Comparison of ENCODE assay signal across 22 cellular contexts in genomic region chr22:27994481-27995331, GRCh38.
DNase-seq lines count a peak whose midpoint lies in the region; ATAC-seq and TF ChIP-seq lines count a peak whose summit lies in the region.
"Had no signal": no experiment of that assay in that cellular context is flagged by ENCODE, and none has a peak within 500 bp of the region (broad histone marks: within the 10 kb centered on the region; RNA-seq: fewer than 3 reads in every experiment).

No MANE protein-coding gene starts in this region.

- H3K4me1 Mint-ChIP-seq in natural killer cell = no peaks in the 10 kb centered on the region
- H3K4me1 Mint-ChIP-seq in natural killer cell treated with Interleukin-12 subunit alpha and Interleukin-12 subunit beta and Interleukin-15 and Interleukin-18, amount 100 ng/mL, for 72 hours (ENCODE audit: low read depth in 2 of 2) = no peaks in the 10 kb centered on the region
- peaks cover 19% of the 10 kb centered on the region for H3K4me1 Mint-ChIP-seq in GM23338
- H3K4me1 Mint-ChIP-seq: CD4-positive, CD25-positive, alpha-beta regulatory T cell had no signal

- H3K4me3 Mint-ChIP-seq in natural killer cell (no peak overlapping the region), GM23338 (no peak overlapping the region)
- no peak overlapping the region for H3K4me3 Mint-ChIP-seq in natural killer cell treated with Interleukin-12 subunit alpha and Interleukin-12 subunit beta and Interleukin-15 and Interleukin-18, amount 100 ng/mL, for 72 hours
- H3K4me3 Mint-ChIP-seq: activated B cell treated with CpG ODN at 0.5 μM for 24 hours; activated CD4-positive, alpha-beta memory T cell treated with anti-CD3 and anti-CD28 coated beads for 36 hours had no signal

- DNase-seq in natural killer cell (peak; percentile 7), coronary artery (ENCODE audit: low spot score) (peak; percentile 52), ovary (peak in 4 of 5 donors; percentile 14 to 23 (median 18)), caudate nucleus (lab: John Stamatoyannopoulos, UW) (no peak), GM23338 (ENCODE audit: low spot score) (no peak), midbrain (lab: John Stamatoyannopoulos, UW) (no peak)
- no peak for DNase-seq in natural killer cell treated with Interleukin-12 subunit alpha and Interleukin-12 subunit beta and Interleukin-15 and Interleukin-18, amount 100 ng/mL, for 72 hours (ENCODE audit: low spot score)
- DNase-seq: activated B cell treated with CpG ODN at 0.5 μM for 24 hours; activated CD4-positive, alpha-beta memory T cell treated with anti-CD3 and anti-CD28 coated beads for 36 hours; activated gamma-delta T cell treated with Interleukin-2 at 50 U/mL for 16 hours; amniotic stem cell; CD4-positive, CD25-positive, alpha-beta regulatory T cell; foreskin melanocyte; GM23248; NCI-H1436; NCI-H2107; NCI-H510A; occipital lobe; stimulated activated CD4-positive, alpha-beta T cell treated with anti-CD3 and anti-CD28 coated beads, Interleukin-15, amount 100 ng/mL, for 24 hours; T1000 had no signal

- ATAC-seq in natural killer cell (no peak), GM23338 (no peak)
- no peak for ATAC-seq in natural killer cell treated with Interleukin-12 subunit alpha and Interleukin-12 subunit beta and Interleukin-15 and Interleukin-18, amount 100 ng/mL, for 72 hours
- ATAC-seq: right cardiac atrium had no signal

- no peaks in the 10 kb centered on the region for H3K9me2 ChIP-seq in GM23338 (ENCODE audit: insufficient read depth)

- H3K27ac ChIP-seq in coronary artery (no peak overlapping the region), ovary (no peak overlapping the region), caudate nucleus (ENCODE audit: low read depth, low read length) (no peak overlapping the region), GM23338 (ENCODE audit: low read depth) (no peak overlapping the region)
- H3K27ac ChIP-seq: GM23248, hepatocyte had no signal

- no peak overlapping the region for H3K4me2 ChIP-seq in GM23338
- H3K4me2 ChIP-seq: hepatocyte had no signal

- H3K27me3 ChIP-seq in ovary = no peaks in the 10 kb centered on the region
- H3K27me3 ChIP-seq in GM23338 (ENCODE audit: insufficient read depth) = no peaks in the 10 kb centered on the region
- H3K27me3 ChIP-seq: hepatocyte had no signal

- H3K4me1 ChIP-seq in ovary (ENCODE audit: insufficient read depth) (no peaks in the 10 kb centered on the region), GM23338 (ENCODE audit: insufficient read depth) (peaks cover 12% of the 10 kb centered on the region; the same call in 1 of the 2 replicates)

- H3K36me3 ChIP-seq in ovary (no peaks in the 10 kb centered on the region), GM23338 (ENCODE audit: insufficient read depth) (no peaks in the 10 kb centered on the region; the same call in 1 of the 2 replicates)

- no peaks in the 10 kb centered on the region for H3K9me3 ChIP-seq in ovary

- 84 to 88% (median 87%) methylated on average over 14 of the region's 14 CpGs for WGBS in ovary, 3 donors

- H3F3A ChIP-seq in GM23338 (replicated peaks; ENCODE audit: low read depth) = 0 out of 2 replicates have a peak, but pooled peaks cover 8% of the 10 kb centered on the region

- TF ChIP-seq EP300 in ovary (IDR thresholded peaks at IDR 0.05) = no peak

- TF ChIP-seq POLR2A in ovary (IDR thresholded peaks at IDR 0.05) = no peak

- intact Hi-C loops in natural killer cell (cut with micrococcal nuclease) = no loop called here
- intact Hi-C loops in ovary (cut with DNase I) = no loop called here

- TF ChIP-seq CTCF in natural killer cell (IDR thresholded peaks at IDR 0.05) (no peak), coronary artery (IDR thresholded peaks at IDR 0.05) (no peak), ovary (IDR thresholded peaks at IDR 0.05) (no peak), GM23338 (conservative IDR thresholded peaks at IDR 0.05; ENCODE audit: low read depth in 2 of 2) (no peak)

- H3K27ac Mint-ChIP-seq in natural killer cell (no peak overlapping the region), GM23338 (no peak overlapping the region)
- no peak overlapping the region for H3K27ac Mint-ChIP-seq in natural killer cell treated with Interleukin-12 subunit alpha and Interleukin-12 subunit beta and Interleukin-15 and Interleukin-18, amount 100 ng/mL, for 72 hours
- H3K27ac Mint-ChIP-seq: activated B cell treated with CpG ODN at 0.5 μM for 24 hours; activated CD4-positive, alpha-beta memory T cell treated with anti-CD3 and anti-CD28 coated beads for 36 hours had no signal

- no peaks in the 10 kb centered on the region; the same call in none of the 2 replicates for H4K20me1 ChIP-seq in GM23338 (replicated peaks; ENCODE audit: insufficient read depth)

- no peaks in the 10 kb centered on the region for H3K9me3 Mint-ChIP-seq in natural killer cell
- H3K9me3 Mint-ChIP-seq in natural killer cell treated with Interleukin-12 subunit alpha and Interleukin-12 subunit beta and Interleukin-15 and Interleukin-18, amount 100 ng/mL, for 72 hours = no peaks in the 10 kb centered on the region
- no peaks in the 10 kb centered on the region for H3K9me3 Mint-ChIP-seq in GM23338
- H3K9me3 Mint-ChIP-seq: activated B cell treated with CpG ODN at 0.5 μM for 24 hours; activated CD4-positive, alpha-beta memory T cell treated with anti-CD3 and anti-CD28 coated beads for 36 hours; CD4-positive, CD25-positive, alpha-beta regulatory T cell had no signal

- no peaks in the 10 kb centered on the region for H3K36me3 Mint-ChIP-seq in natural killer cell
- no peaks in the 10 kb centered on the region for H3K36me3 Mint-ChIP-seq in natural killer cell treated with Interleukin-12 subunit alpha and Interleukin-12 subunit beta and Interleukin-15 and Interleukin-18, amount 100 ng/mL, for 72 hours
- H3K36me3 Mint-ChIP-seq in GM23338 (ENCODE audit: low read depth) = peaks cover 3% of the 10 kb centered on the region; the same call in 2 of the 3 replicates
- H3K36me3 Mint-ChIP-seq: activated CD4-positive, alpha-beta memory T cell treated with anti-CD3 and anti-CD28 coated beads for 36 hours; CD4-positive, CD25-positive, alpha-beta regulatory T cell had no signal

- no peak overlapping the region for H3K4me3 ChIP-seq in coronary artery
- no peak overlapping the region for H3K4me3 ChIP-seq in ovary
- H3K4me3 ChIP-seq in GM23338 = no peak overlapping the region
- H3K4me3 ChIP-seq: GM23248, hepatocyte had no signal

- H2AFZ ChIP-seq in GM23338 = no peak overlapping the region
- H2AFZ ChIP-seq: GM23248, hepatocyte had no signal

- no peaks in the 10 kb centered on the region for H3K79me2 ChIP-seq in GM23338 (replicated peaks; ENCODE audit: insufficient read depth)
- H3K79me2 ChIP-seq: hepatocyte had no signal

- H3K27me3 Mint-ChIP-seq in natural killer cell (ENCODE audit: low read depth in 2 of 2) (no peaks in the 10 kb centered on the region), GM23338 (ENCODE audit: insufficient read depth, low read depth, poor library complexity) (peaks cover 9% of the 10 kb centered on the region)
- H3K27me3 Mint-ChIP-seq in natural killer cell treated with Interleukin-12 subunit alpha and Interleukin-12 subunit beta and Interleukin-15 and Interleukin-18, amount 100 ng/mL, for 72 hours = no peaks in the 10 kb centered on the region
- H3K27me3 Mint-ChIP-seq: activated B cell treated with CpG ODN at 0.5 μM for 24 hours; activated CD4-positive, alpha-beta memory T cell treated with anti-CD3 and anti-CD28 coated beads for 36 hours; CD4-positive, CD25-positive, alpha-beta regulatory T cell had no signal

TF ChIP-seq in GM23338, 12 proteins besides CTCF, POLR2A, EP300 and RAD21 (continues in another document):
- no peak for TF ChIP-seq ZNF331 (CRISPR knock-in tag; IDR thresholded peaks at IDR 0.05; ENCODE audit: low read depth)
- TF ChIP-seq JUNB (IDR thresholded peaks at IDR 0.05; ENCODE audit: unreplicated experiment) = no peak
- TF ChIP-seq NANOG (IDR thresholded peaks at IDR 0.05; ENCODE audit: borderline replicate concordance) = no peak
- TF ChIP-seq CREB1 (CRISPR knock-in tag; IDR thresholded peaks at IDR 0.05; ENCODE audit: low read depth) = no peak
- no peak for TF ChIP-seq ETS1 (IDR thresholded peaks at IDR 0.05)
- TF ChIP-seq ZNF114 (CRISPR knock-in tag; IDR thresholded peaks at IDR 0.05) = no peak
- no peak for TF ChIP-seq POLR2AphosphoS5 (IDR thresholded peaks at IDR 0.05; ENCODE audit: low read depth)
- no peak for TF ChIP-seq STAT1 (IDR thresholded peaks at IDR 0.05; ENCODE audit: unreplicated experiment)

Comparison
In these comparisons a context has a peak if more than half of its experiments do, and no peak if none do; other contexts are left out.
1. DNase-seq: peak in natural killer cell (single experiment), coronary artery (single experiment) and ovary (4 of 5); none in natural killer cell treated with Interleukin-12 subunit alpha and Interleukin-12 subunit beta and Interleukin-15 and Interleukin-18, amount 100 ng/mL, for 72 hours (single experiment), caudate nucleus (0 of 61), GM23338 (single experiment) and midbrain (single experiment).